ENCODE assay signal across 9 cellular contexts in genomic region chr2:120914839-120915521, GRCh38.
A peak's percentile ranks its signal among the peaks of the same experiment; 100 is the strongest.
DNase-seq lines count a peak whose midpoint lies in the region; ATAC-seq and TF ChIP-seq lines count a peak whose summit lies in the region.
"Had no signal": no experiment of that assay in that cellular context is flagged by ENCODE, and none has a peak within 500 bp of the region (broad histone marks: within the 10 kb centered on the region; RNA-seq: fewer than 3 reads in every experiment).

No MANE protein-coding gene starts in this region.

- no peak overlapping the region for H3K9ac ChIP-seq in HUES6 (ENCODE audit: low read length)

- peaks cover 35% of the 10 kb centered on the region for H3K4me1 ChIP-seq in HUES6 (ENCODE audit: control insufficient read depth, insufficient read depth, low read length)

- peak overlapping the region; percentile 16 for H3K4me3 Mint-ChIP-seq in chondrocyte (ENCODE audit: unreplicated experiment)

- H3K4me1 Mint-ChIP-seq in chondrocyte (ENCODE audit: low read depth): peaks cover 86% of the 10 kb centered on the region

- peak overlapping the region; percentile 48 for H3K27ac ChIP-seq in HUES6 (ENCODE audit: low read depth, low read length)

- ATAC-seq in stimulated activated naive CD8-positive, alpha-beta T cell treated with anti-CD3 and anti-CD28 coated beads, Interleukin-15, Interleukin-2, amounts not matched to agents 100 U/mL and 50 U/mL, for 24 hours: no peak

- no peaks in the 10 kb centered on the region for H3K9me3 Mint-ChIP-seq in chondrocyte (ENCODE audit: low read depth)

- peak overlapping the region; percentile 97 for H3K27ac Mint-ChIP-seq in chondrocyte (ENCODE audit: unreplicated experiment)

- H3K4me3 ChIP-seq in HUES6 (ENCODE audit: low read depth, low read length): no peak overlapping the region

- peak; percentile 97 for DNase-seq in chondrocyte (ENCODE audit: low spot score)
- DNase-seq in kidney tubule cell (ENCODE audit: low spot score): peak; percentile 96
- peak; percentile 71 for DNase-seq in ureter (ENCODE audit: low spot score)
- no peak for DNase-seq in DMS79 treated with DMSO at 0.1 percent for 48 hours (lab: John Stamatoyannopoulos, UW)
- no peak for DNase-seq in stimulated activated CD4-positive, alpha-beta T cell treated with anti-CD3 and anti-CD28 coated beads, Interleukin-15, amount 100 ng/mL, for 24 hours
- DNase-seq in stimulated activated naive CD8-positive, alpha-beta T cell treated with anti-CD3 and anti-CD28 coated beads, Interleukin-15, Interleukin-2, amounts not matched to agents 100 U/mL and 50 U/mL, for 24 hours: no peak
- DNase-seq in NAMALWA (ENCODE audit: low spot score): no peak
- DNase-seq: Kasumi-1 had no signal

- no peaks in the 10 kb centered on the region for H3K9me3 ChIP-seq in HUES6 (ENCODE audit: control insufficient read depth, insufficient read depth, low read depth, low read length)

- H3K27me3 Mint-ChIP-seq in chondrocyte (ENCODE audit: low read depth): no peaks in the 10 kb centered on the region

- H3K27me3 ChIP-seq in HUES6 (ENCODE audit: control insufficient read depth, insufficient read depth, low read length): no peaks in the 10 kb centered on the region

- H3K36me3 Mint-ChIP-seq in chondrocyte (ENCODE audit: low read depth): peaks cover 4% of the 10 kb centered on the region

- TF ChIP-seq CTCF in chondrocyte (IDR thresholded peaks at IDR 0.05): peak; percentile 62

- H3K36me3 ChIP-seq in HUES6 (ENCODE audit: control insufficient read depth, insufficient read depth, low read length): no peaks in the 10 kb centered on the region

Comparison
In these comparisons a context has a peak if more than half of its experiments do, and no peak if none do; other contexts are left out.
1. DNase-seq: peak in chondrocyte (single experiment), kidney tubule cell (single experiment) and ureter (single experiment); none in DMS79 treated with DMSO at 0.1 percent for 48 hours (single experiment), stimulated activated CD4-positive, alpha-beta T cell treated with anti-CD3 and anti-CD28 coated beads, Interleukin-15, amount 100 ng/mL, for 24 hours (single experiment), stimulated activated naive CD8-positive, alpha-beta T cell treated with anti-CD3 and anti-CD28 coated beads, Interleukin-15, Interleukin-2, amounts not matched to agents 100 U/mL and 50 U/mL, for 24 hours (single experiment) and NAMALWA (single experiment).